1 cellular context compared by ENCODE assay signal in genomic region chr10:43138757-43139241, GRCh38.
TF ChIP-seq lines count a peak whose summit lies in the region.

No MANE protein-coding gene starts in this region.

TF ChIP-seq in GM12878, 131 proteins besides CTCF, POLR2A, EP300 and RAD21 (continued from another document):
- TF ChIP-seq, protein P1, sequence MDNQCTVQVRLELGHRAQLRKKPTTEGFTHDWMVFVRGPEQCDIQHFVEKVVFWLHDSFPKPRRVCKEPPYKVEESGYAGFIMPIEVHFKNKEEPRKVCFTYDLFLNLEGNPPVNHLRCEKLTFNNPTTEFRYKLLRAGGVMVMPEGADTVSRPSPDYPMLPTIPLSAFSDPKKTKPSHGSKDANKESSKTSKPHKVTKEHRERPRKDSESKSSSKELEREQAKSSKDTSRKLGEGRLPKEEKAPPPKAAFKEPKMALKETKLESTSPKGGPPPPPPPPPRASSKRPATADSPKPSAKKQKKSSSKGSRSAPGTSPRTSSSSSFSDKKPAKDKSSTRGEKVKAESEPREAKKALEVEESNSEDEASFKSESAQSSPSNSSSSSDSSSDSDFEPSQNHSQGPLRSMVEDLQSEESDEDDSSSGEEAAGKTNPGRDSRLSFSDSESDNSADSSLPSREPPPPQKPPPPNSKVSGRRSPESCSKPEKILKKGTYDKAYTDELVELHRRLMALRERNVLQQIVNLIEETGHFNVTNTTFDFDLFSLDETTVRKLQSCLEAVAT (IDR thresholded peaks at IDR 0.05): 0 out of 2 replicates have a peak, but pooled peaks have one; percentile 21
- TF ChIP-seq CREB1 (IDR thresholded peaks at IDR 0.05; ENCODE audit: low read depth) (0 out of 2 replicates have a peak, but pooled peaks have one; percentile 28), FOXM1 (IDR thresholded peaks at IDR 0.05; ENCODE audit: low read depth, low read length) (no peak), PAX5 (IDR thresholded peaks at IDR 0.05; ENCODE audit: borderline replicate concordance, low read depth, low read length) (no peak), ASH2L (IDR thresholded peaks at IDR 0.05; ENCODE audit: borderline replicate concordance, low read depth) (0 out of 2 replicates have a peak, but pooled peaks have one; percentile 2)
